1 cellular context compared by ENCODE assay signal in the genomic region with DNA sequence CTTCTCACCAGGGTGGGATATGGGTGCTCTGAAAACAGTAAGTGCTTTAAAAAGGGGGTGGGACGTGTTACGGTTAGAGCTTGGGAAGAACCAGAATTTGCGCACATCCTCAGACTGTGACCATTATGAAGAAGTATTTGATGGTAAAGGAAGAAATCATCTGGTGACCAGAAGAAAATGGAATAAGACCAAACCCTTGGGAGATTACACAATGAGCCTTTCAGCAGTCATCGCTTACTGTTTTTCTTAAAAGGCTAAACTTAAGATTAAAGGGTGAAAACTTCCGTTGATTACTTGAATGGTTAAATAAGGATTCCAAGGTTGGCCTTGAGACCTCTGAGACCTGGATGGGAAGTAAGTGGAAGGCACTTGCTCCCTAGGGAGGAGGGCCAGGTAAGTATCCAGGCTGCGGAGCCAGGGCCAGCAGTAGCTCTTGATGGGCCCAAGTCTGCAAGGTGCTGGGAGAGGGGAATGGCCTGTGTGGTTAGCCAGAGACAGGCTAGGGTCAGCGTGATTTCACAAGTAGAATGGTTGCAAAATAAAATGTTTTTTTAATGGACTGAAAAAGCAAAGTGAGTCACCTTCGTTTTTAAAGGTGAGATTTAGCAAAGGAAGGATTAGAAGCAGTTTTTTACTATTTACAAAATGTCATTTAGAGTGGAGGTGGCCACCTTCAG.
A peak's percentile ranks its signal among the peaks of the same experiment; 100 is the strongest.
TF ChIP-seq lines count a peak whose summit lies in the region.

No MANE protein-coding gene starts in this region.

TF ChIP-seq in HepG2, 621 proteins besides CTCF, POLR2A, EP300 and RAD21:
- TF ChIP-seq RXRA (CRISPR knock-in tag; IDR thresholded peaks at IDR 0.05), result no peak
- TF ChIP-seq, protein P1, sequence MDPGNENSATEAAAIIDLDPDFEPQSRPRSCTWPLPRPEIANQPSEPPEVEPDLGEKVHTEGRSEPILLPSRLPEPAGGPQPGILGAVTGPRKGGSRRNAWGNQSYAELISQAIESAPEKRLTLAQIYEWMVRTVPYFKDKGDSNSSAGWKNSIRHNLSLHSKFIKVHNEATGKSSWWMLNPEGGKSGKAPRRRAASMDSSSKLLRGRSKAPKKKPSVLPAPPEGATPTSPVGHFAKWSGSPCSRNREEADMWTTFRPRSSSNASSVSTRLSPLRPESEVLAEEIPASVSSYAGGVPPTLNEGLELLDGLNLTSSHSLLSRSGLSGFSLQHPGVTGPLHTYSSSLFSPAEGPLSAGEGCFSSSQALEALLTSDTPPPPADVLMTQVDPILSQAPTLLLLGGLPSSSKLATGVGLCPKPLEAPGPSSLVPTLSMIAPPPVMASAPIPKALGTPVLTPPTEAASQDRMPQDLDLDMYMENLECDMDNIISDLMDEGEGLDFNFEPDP (CRISPR knock-in tag; conservative IDR thresholded peaks at IDR 0.05), result 0 out of 2 replicates have a peak, but pooled peaks have one; percentile 12
- no peak for TF ChIP-seq ZFP41 (CRISPR knock-in tag; IDR thresholded peaks at IDR 0.05; ENCODE audit: borderline replicate concordance)
